In the genomic region with DNA sequence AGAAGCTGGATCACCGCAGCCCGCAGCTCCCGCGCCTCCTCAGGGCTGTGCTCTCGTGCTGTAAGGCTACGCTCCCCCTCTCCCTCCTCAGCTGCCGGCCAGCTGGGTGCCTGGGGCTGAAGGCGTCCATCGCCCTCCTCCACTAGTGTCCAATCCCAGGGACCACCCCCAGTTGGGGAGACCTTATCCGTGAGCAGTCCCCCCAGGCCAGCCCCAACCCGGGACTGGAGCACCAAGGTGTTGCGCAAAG, we compare ENCODE assay signal across 8 cellular contexts. TPM values are rescaled to one million over a fixed set of nuclear protein-coding genes. Genes with fewer than 3 reads are reported as not detected.
A peak's percentile ranks its signal among the peaks of the same experiment; 100 is the strongest.
DNase-seq lines count a peak whose midpoint lies in the region; ATAC-seq and TF ChIP-seq lines count a peak whose summit lies in the region.

No MANE protein-coding gene starts in this region.

- no peak for DNase-seq in T-helper 2 cell treated with Interferon-gamma antibody and Interleukin-4, amounts not matched to agents 5 μg/mL and 100 μg/mL, for 36 hours (ENCODE audit: low spot score)
- DNase-seq in T-helper 2 cell (no peak), thoracic aorta (ENCODE audit: low spot score) (no peak), GM13977 (ENCODE audit: low spot score) (no peak), 8988T (no peak), NCI-H1417 treated with DMSO at 0.1 percent for 48 hours (lab: John Stamatoyannopoulos, UW) (no peak)
- no peak for DNase-seq in activated naive CD8-positive, alpha-beta T cell treated with anti-CD3 and anti-CD28 coated beads, Interleukin-2, amount 10 ng/mL, durations not matched to agents 7 days and 5 days

- H3K27ac Mint-ChIP-seq in T-helper 2 cell treated with Interferon-gamma antibody and Interleukin-4, amounts not matched to agents 5 μg/mL and 100 μg/mL, for 36 hours = no peak overlapping the region
- H3K27ac Mint-ChIP-seq in activated naive CD8-positive, alpha-beta T cell treated with anti-CD3 and anti-CD28 coated beads, Interleukin-2, amount 10 ng/mL, durations not matched to agents 7 days and 5 days = peak overlapping the region; percentile 91

- no peaks in the 10 kb centered on the region for H3K27me3 ChIP-seq in layer of hippocampus (ENCODE audit: control insufficient read depth, insufficient read depth, low read length)
- H3K27me3 ChIP-seq in thoracic aorta (replicated peaks; ENCODE audit: insufficient read depth) = no peaks in the 10 kb centered on the region

- no peaks in the 10 kb centered on the region for H3K9me3 Mint-ChIP-seq in T-helper 2 cell treated with Interferon-gamma antibody and Interleukin-4, amounts not matched to agents 5 μg/mL and 100 μg/mL, for 36 hours
- no peaks in the 10 kb centered on the region for H3K9me3 Mint-ChIP-seq in activated naive CD8-positive, alpha-beta T cell treated with anti-CD3 and anti-CD28 coated beads, Interleukin-2, amount 10 ng/mL, durations not matched to agents 7 days and 5 days

- ATAC-seq in activated naive CD8-positive, alpha-beta T cell treated with anti-CD3 and anti-CD28 coated beads, Interleukin-2, amount 10 ng/mL, durations not matched to agents 7 days and 5 days (ENCODE audit: low read depth) = no peak
- ATAC-seq in thoracic aorta (ENCODE audit: insufficient number of reproducible peaks, low FRiP score, low read depth) = no peak

- POLR2A ChIA-PET in activated naive CD8-positive, alpha-beta T cell treated with anti-CD3 and anti-CD28 coated beads, Interleukin-2, amount 10 ng/mL, durations not matched to agents 7 days and 5 days (lab: Charles Lee) = interaction anchor here (0.9 to 2.6 kb wide), 17 partner anchors 9 to 223 kb away, joined by 3 to 19 read pairs (median 5); a partner anchor contains a TSS

- H3K4me1 ChIP-seq in thoracic aorta (ENCODE audit: control insufficient read depth in 1 of 2, low read depth in 2 of 2) = peaks cover 8 to 23% of the 10 kb centered on the region in 2 donors

- peak overlapping the region; percentile 52 for H3K27ac ChIP-seq in layer of hippocampus (ENCODE audit: low read depth, low read length)
- H3K27ac ChIP-seq in thoracic aorta = peak overlapping the region in 1 of 2 donors; percentile 82

- peaks cover 12% of the 10 kb centered on the region for H3K4me1 Mint-ChIP-seq in T-helper 2 cell treated with Interferon-gamma antibody and Interleukin-4, amounts not matched to agents 5 μg/mL and 100 μg/mL, for 36 hours (ENCODE audit: low read depth)
- peaks cover 14% of the 10 kb centered on the region for H3K4me1 Mint-ChIP-seq in activated naive CD8-positive, alpha-beta T cell treated with anti-CD3 and anti-CD28 coated beads, Interleukin-2, amount 10 ng/mL, durations not matched to agents 7 days and 5 days

- TF ChIP-seq CTCF in thoracic aorta (IDR thresholded peaks at IDR 0.05) = no peak
- TF ChIP-seq CTCF in GM13977 (IDR thresholded peaks at IDR 0.05; ENCODE audit: extremely low read depth, insufficient read depth, missing control alignments) = no peak

- H3K9me3 ChIP-seq in thoracic aorta = no peaks in the 10 kb centered on the region

- H3K4me3 ChIP-seq in thoracic aorta = peak overlapping the region; percentile 99

- in situ Hi-C loops in GM13977 (cut with MboI; ENCODE audit: low pct_unique_long_range_greater_than_20kb, low sequenced_read_pairs, unreplicated experiment) = no loop called here

- peaks cover 20% of the 10 kb centered on the region for H3K36me3 ChIP-seq in thoracic aorta

- peak overlapping the region; percentile 91 for H3K4me3 Mint-ChIP-seq in T-helper 2 cell treated with Interferon-gamma antibody and Interleukin-4, amounts not matched to agents 5 μg/mL and 100 μg/mL, for 36 hours
- H3K4me3 Mint-ChIP-seq in activated naive CD8-positive, alpha-beta T cell treated with anti-CD3 and anti-CD28 coated beads, Interleukin-2, amount 10 ng/mL, durations not matched to agents 7 days and 5 days = peak overlapping the region; percentile 89

- peaks cover 18% of the 10 kb centered on the region for H3K36me3 Mint-ChIP-seq in T-helper 2 cell treated with Interferon-gamma antibody and Interleukin-4, amounts not matched to agents 5 μg/mL and 100 μg/mL, for 36 hours (ENCODE audit: low read depth)
- H3K36me3 Mint-ChIP-seq in activated naive CD8-positive, alpha-beta T cell treated with anti-CD3 and anti-CD28 coated beads, Interleukin-2, amount 10 ng/mL, durations not matched to agents 7 days and 5 days = peaks cover 3% of the 10 kb centered on the region

- peaks cover 9% of the 10 kb centered on the region for H3K27me3 Mint-ChIP-seq in T-helper 2 cell treated with Interferon-gamma antibody and Interleukin-4, amounts not matched to agents 5 μg/mL and 100 μg/mL, for 36 hours (ENCODE audit: low read depth)
- H3K27me3 Mint-ChIP-seq in activated naive CD8-positive, alpha-beta T cell treated with anti-CD3 and anti-CD28 coated beads, Interleukin-2, amount 10 ng/mL, durations not matched to agents 7 days and 5 days = no peaks in the 10 kb centered on the region

RNA-seq across cellular contexts. Expression of a gene that starts 1.2 kb away (rescaled TPM):
- total RNA-seq in activated naive CD8-positive, alpha-beta T cell treated with anti-CD3 and anti-CD28 coated beads, Interleukin-2, amount 10 ng/mL, durations not matched to agents 7 days and 5 days = 10 to 100 TPM; 27.9 to 29.0 TPM
- 10 to 100 TPM; 26.3 to 38.4 TPM for total RNA-seq in thoracic aorta

RNA-seq across cellular contexts. Expression of a gene that starts 7.3 kb away (rescaled TPM):
- under 1 TPM; 0.14 to 0.17 TPM for total RNA-seq in activated naive CD8-positive, alpha-beta T cell treated with anti-CD3 and anti-CD28 coated beads, Interleukin-2, amount 10 ng/mL, durations not matched to agents 7 days and 5 days
- under 1 TPM in 1 of 2 donors, not detected in 1; 0.27 TPM for total RNA-seq in thoracic aorta

RNA-seq across cellular contexts. Expression of a gene that starts 54.2 kb away (rescaled TPM):
- 1 to 10 TPM; 2.6 to 3.6 TPM for total RNA-seq in activated naive CD8-positive, alpha-beta T cell treated with anti-CD3 and anti-CD28 coated beads, Interleukin-2, amount 10 ng/mL, durations not matched to agents 7 days and 5 days
- total RNA-seq in thoracic aorta = under 1 TPM in 1 of 2 donors, not detected in 1; 0.81 TPM

RNA-seq across cellular contexts. Expression of a gene that starts 59.0 kb away (rescaled TPM):
- 10 to 100 TPM; 74.8 to 84.2 TPM for total RNA-seq in activated naive CD8-positive, alpha-beta T cell treated with anti-CD3 and anti-CD28 coated beads, Interleukin-2, amount 10 ng/mL, durations not matched to agents 7 days and 5 days
- 100 to 1,000 TPM; 138 to 185 TPM for total RNA-seq in thoracic aorta
